Comparison of ENCODE assay signal across 1 cellular context in genomic region chr20:63393566-63393965, GRCh38.
TF ChIP-seq lines count a peak whose summit lies in the region.

No MANE protein-coding gene starts in this region.

TF ChIP-seq in WTC11, 78 proteins besides CTCF, POLR2A, EP300 and RAD21 (continued from another document):
- TF ChIP-seq AFF4 (CRISPR knock-in tag; IDR thresholded peaks at IDR 0.05; ENCODE audit: borderline replicate concordance) (no peak), HMGXB4 (CRISPR knock-in tag; IDR thresholded peaks at IDR 0.05) (no peak), ERG (CRISPR knock-in tag; IDR thresholded peaks at IDR 0.05) (no peak)
